1 cellular context compared by ENCODE assay signal in the genomic region with DNA sequence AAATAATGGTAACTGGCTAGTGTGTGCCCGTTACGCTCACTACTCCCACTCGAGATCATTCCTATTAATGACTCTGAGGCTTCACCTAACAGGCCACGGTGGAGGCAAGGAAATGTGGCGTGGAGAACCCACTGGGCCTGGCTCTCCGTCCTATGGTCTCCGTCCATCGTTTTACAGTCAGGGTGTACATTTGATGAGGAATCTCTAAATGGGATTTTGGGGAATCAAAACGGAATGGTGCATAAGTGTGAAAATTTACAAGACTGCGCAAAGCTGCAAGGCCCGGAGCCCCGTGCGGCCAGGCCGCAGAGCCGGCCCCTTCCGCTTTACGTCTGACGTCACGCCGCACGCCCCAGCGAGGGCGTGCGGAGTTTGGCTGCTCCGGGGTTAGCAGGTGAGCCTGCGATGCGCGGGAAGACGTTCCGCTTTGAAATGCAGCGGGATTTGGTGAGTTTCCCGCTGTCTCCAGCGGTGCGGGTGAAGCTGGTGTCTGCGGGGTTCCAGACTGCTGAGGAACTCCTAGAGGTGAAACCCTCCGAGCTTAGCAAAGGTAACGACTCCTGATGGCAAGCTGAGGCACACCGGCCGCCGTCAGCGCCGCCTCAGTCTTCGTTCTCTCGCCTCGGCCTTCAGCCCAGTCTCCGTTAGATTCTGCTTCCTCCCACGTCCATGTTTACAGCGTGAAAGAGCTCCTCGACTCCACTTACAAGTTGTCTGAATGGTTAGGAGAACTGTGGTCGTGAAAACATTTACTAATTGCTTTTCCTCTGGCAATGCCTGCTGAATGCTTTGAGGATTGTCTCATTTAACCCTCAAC.
TF ChIP-seq lines count a peak whose summit lies in the region.

Gene RAD51C (plus strand): TSS at position 364 of the 817 bp plus-strand sequence. CDS start 42 bp downstream, at position 406.

TF ChIP-seq in K562, 482 proteins besides CTCF, POLR2A, EP300 and RAD21 (continued from another document and continues in another):
- TF ChIP-seq SIN3A (IDR thresholded peaks at IDR 0.05; ENCODE audit: borderline replicate concordance in 2 of 2, control insufficient read depth in 1 of 2, low read depth in 2 of 2, low read length in 2 of 2) (peak in 1 of 2 experiments; percentile 62; a peak in 1 of 4 replicates), FOSL1 (tag; conservative IDR thresholded peaks at IDR 0.05) (peak; percentile 34; the same call in 1 of the 2 replicates), MEF2A (IDR thresholded peaks at IDR 0.05; ENCODE audit: control insufficient read depth, low read depth, low read length) (no peak), GATAD2A (IDR thresholded peaks at IDR 0.05) (no peak), SLC30A9 (CRISPR knock-in tag; IDR thresholded peaks at IDR 0.05) (no peak), NUFIP1 (IDR thresholded peaks at IDR 0.05; ENCODE audit: partially characterized antibody) (no peak), SMAD4 (CRISPR knock-in tag; conservative IDR thresholded peaks at IDR 0.05) (peak; percentile 77), ZNF57 (CRISPR knock-in tag; IDR thresholded peaks at IDR 0.05) (no peak), NR1H2 (CRISPR knock-in tag; IDR thresholded peaks at IDR 0.05) (0 out of 2 replicates have a peak, but pooled peaks have one; percentile 31), CBX3 (IDR thresholded peaks at IDR 0.05; ENCODE audit: borderline replicate concordance in 1 of 2, low read length in 2 of 2) (peak in 1 of 2 experiments; percentile 90; a peak in 2 of 3 replicates), CBFA2T3 (IDR thresholded peaks at IDR 0.05) (no peak), IRF1 (CRISPR knock-in tag; IDR thresholded peaks at IDR 0.05; ENCODE audit: borderline replicate concordance) (no peak), E4F1 (CRISPR knock-in tag; IDR thresholded peaks at IDR 0.05; ENCODE audit: borderline replicate concordance) (no peak), HCFC1 (IDR thresholded peaks at IDR 0.05; ENCODE audit: low read depth, low read length) (peak; percentile 33; the same call in 1 of the 2 replicates), HBP1 (CRISPR knock-in tag; IDR thresholded peaks at IDR 0.05) (no peak), GTF2B (IDR thresholded peaks at IDR 0.05; ENCODE audit: extremely low read depth, insufficient read length) (no peak), ZNF511 (CRISPR knock-in tag; IDR thresholded peaks at IDR 0.05) (no peak; the same call in none of the 2 replicates), ZFP91 (CRISPR knock-in tag; IDR thresholded peaks at IDR 0.05) (no peak), STAT6 (CRISPR knock-in tag; IDR thresholded peaks at IDR 0.05) (0 out of 2 replicates have a peak, but pooled peaks have one; percentile 34)
- TF ChIP-seq, protein P1, sequence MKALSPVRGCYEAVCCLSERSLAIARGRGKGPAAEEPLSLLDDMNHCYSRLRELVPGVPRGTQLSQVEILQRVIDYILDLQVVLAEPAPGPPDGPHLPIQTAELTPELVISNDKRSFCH (CRISPR knock-in tag; IDR thresholded peaks at IDR 0.05) = no peak
- TF ChIP-seq, protein P1 (tag; IDR thresholded peaks at IDR 0.05) = 0 out of 2 replicates have a peak, but pooled peaks have one; percentile 55
- TF ChIP-seq, protein P2, sequence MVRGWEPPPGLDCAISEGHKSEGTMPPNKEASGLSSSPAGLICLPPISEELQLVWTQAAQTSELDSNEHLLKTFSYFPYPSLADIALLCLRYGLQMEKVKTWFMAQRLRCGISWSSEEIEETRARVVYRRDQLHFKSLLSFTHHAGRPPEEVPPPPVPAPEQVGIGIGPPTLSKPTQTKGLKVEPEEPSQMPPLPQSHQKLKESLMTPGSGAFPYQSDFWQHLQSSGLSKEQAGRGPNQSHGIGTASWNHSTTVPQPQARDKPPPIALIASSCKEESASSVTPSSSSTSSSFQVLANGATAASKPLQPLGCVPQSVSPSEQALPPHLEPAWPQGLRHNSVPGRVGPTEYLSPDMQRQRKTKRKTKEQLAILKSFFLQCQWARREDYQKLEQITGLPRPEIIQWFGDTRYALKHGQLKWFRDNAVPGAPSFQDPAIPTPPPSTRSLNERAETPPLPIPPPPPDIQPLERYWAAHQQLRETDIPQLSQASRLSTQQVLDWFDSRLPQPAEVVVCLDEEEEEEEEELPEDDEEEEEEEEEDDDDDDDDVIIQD (CRISPR knock-in tag; IDR thresholded peaks at IDR 0.05) = no peak
